ENCODE assay signal across 21 cellular contexts in genomic region chr6:130050230-130050629, GRCh38. TPM values are rescaled to one million over a fixed set of nuclear protein-coding genes. Genes with fewer than 3 reads are reported as not detected.
A peak's percentile ranks its signal among the peaks of the same experiment; 100 is the strongest.
DNase-seq lines count a peak whose midpoint lies in the region; ATAC-seq, FAIRE-seq and TF ChIP-seq lines count a peak whose summit lies in the region.
"Had no signal": no experiment of that assay in that cellular context is flagged by ENCODE, and none has a peak within 500 bp of the region (broad histone marks: within the 10 kb centered on the region; RNA-seq: fewer than 3 reads in every experiment).

No MANE protein-coding gene starts in this region.

- in situ Hi-C loops in GM23248 (cut with MboI) = no loop called here

- H3K9me3 Mint-ChIP-seq in astrocyte (ENCODE audit: unreplicated experiment) (no peaks in the 10 kb centered on the region), progenitor cell of endocrine pancreas (ENCODE audit: low read depth) (no peaks in the 10 kb centered on the region)
- H3K9me3 Mint-ChIP-seq: neural crest cell; T-helper 1 cell treated with Interleukin-12 subunit alpha and Interleukin-12 subunit beta and Interleukin-4 antibody, amounts not matched to agents 30 μg/mL and 1 μg/mL, for 36 hours; type B pancreatic cell had no signal

- H2AFZ ChIP-seq in GM23248 (no peak overlapping the region), astrocyte (ENCODE audit: low read depth, low read length) (no peak overlapping the region)

- no peaks in the 10 kb centered on the region for H4K20me1 ChIP-seq in GM23248 (ENCODE audit: insufficient read depth)
- peaks cover 6% of the 10 kb centered on the region for H4K20me1 ChIP-seq in astrocyte (ENCODE audit: insufficient read depth, low read length)

- FAIRE-seq in astrocyte (lab: Jason Lieb, UNC) = no peak

- no peak overlapping the region for H3K27ac ChIP-seq in GM23248
- no peak overlapping the region for H3K27ac ChIP-seq in astrocyte (ENCODE audit: low read depth, low read length)
- H3K27ac ChIP-seq: psoas muscle, SK-N-MC had no signal

- no peak overlapping the region for H3K4me3 ChIP-seq in GM23248
- no peak overlapping the region for H3K4me3 ChIP-seq in astrocyte (ENCODE audit: insufficient read depth, low read depth, low read length)
- H3K4me3 ChIP-seq in foreskin fibroblast (ENCODE audit: low read depth in 1 of 2, low read length in 2 of 2) = no peak overlapping the region
- H3K4me3 ChIP-seq: HAP-1, psoas muscle, SK-N-MC had no signal

- H3K4me2 ChIP-seq in GM23248 (ENCODE audit: unreplicated experiment) = no peak overlapping the region
- H3K4me2 ChIP-seq in astrocyte (ENCODE audit: low read length) = no peak overlapping the region

- no peak for ATAC-seq in GM18873 (IDR thresholded peaks at IDR 0.05; ENCODE audit: low FRiP score, unreplicated experiment)
- ATAC-seq: psoas muscle had no signal

- H3K9me2 ChIP-seq in GM23248 (ENCODE audit: insufficient read depth) = no peaks in the 10 kb centered on the region

- H3K36me3 ChIP-seq in GM23248 (ENCODE audit: low read depth) = no peaks in the 10 kb centered on the region
- H3K36me3 ChIP-seq in astrocyte (ENCODE audit: insufficient read depth, low read length) = peaks cover 22% of the 10 kb centered on the region

- H3K27me3 Mint-ChIP-seq in astrocyte (ENCODE audit: low read depth, unreplicated experiment) (no peaks in the 10 kb centered on the region), progenitor cell of endocrine pancreas (no peaks in the 10 kb centered on the region)
- H3K27me3 Mint-ChIP-seq: B cell, type B pancreatic cell had no signal

- H3K4me1 ChIP-seq in GM23248 (ENCODE audit: insufficient read depth) (peaks cover 19% of the 10 kb centered on the region), astrocyte (ENCODE audit: insufficient read depth, low read length) (peaks cover 5% of the 10 kb centered on the region)
- H3K4me1 ChIP-seq: psoas muscle had no signal

- H3K27me3 ChIP-seq in GM23248 (replicated peaks; ENCODE audit: insufficient read depth) (no peaks in the 10 kb centered on the region), astrocyte (ENCODE audit: insufficient read depth, low read length) (no peaks in the 10 kb centered on the region)

- H3K9ac ChIP-seq in GM23248 (no peak overlapping the region), astrocyte (ENCODE audit: low read length) (no peak overlapping the region)

- H3K27ac Mint-ChIP-seq in astrocyte (ENCODE audit: unreplicated experiment) = no peak overlapping the region
- no peak overlapping the region for H3K27ac Mint-ChIP-seq in progenitor cell of endocrine pancreas
- H3K27ac Mint-ChIP-seq: B cell; T-helper 1 cell treated with Interleukin-12 subunit alpha and Interleukin-12 subunit beta and Interleukin-4 antibody, amounts not matched to agents 30 μg/mL and 1 μg/mL, for 36 hours; type B pancreatic cell had no signal

- DNase-seq in GM23248 (peak; percentile 51), astrocyte (ENCODE audit: low read depth) (peak; percentile 25), foreskin fibroblast (peak; percentile 47 to 53), stromal cell of bone marrow (ENCODE audit: low read depth) (peak; percentile 82), Kasumi-1 (lab: John Stamatoyannopoulos, UW) (no peak), progenitor cell of endocrine pancreas (ENCODE audit: low spot score, unreplicated experiment) (no peak)
- DNase-seq: activated gamma-delta T cell; islet precursor cell; NCI-H1105 treated with DMSO at 0.1 percent for 48 hours; NCI-H2029 treated with DMSO at 0.1 percent for 48 hours; NCI-H2227 treated with DMSO at 0.1 percent for 48 hours; NCI-H748 treated with DMSO at 0.1 percent for 48 hours; psoas muscle; stimulated activated CD8-positive, alpha-beta memory T cell treated with anti-CD3 and anti-CD28 coated beads, Interleukin-4, amount 100 ng/mL, for 48 hours had no signal

- H3K4me1 Mint-ChIP-seq in astrocyte (ENCODE audit: low read depth, unreplicated experiment) = peaks cover 5% of the 10 kb centered on the region
- H3K4me1 Mint-ChIP-seq in progenitor cell of endocrine pancreas (ENCODE audit: low read depth) = no peaks in the 10 kb centered on the region

- TF ChIP-seq CTCF in astrocyte (IDR thresholded peaks at IDR 0.05; ENCODE audit: insufficient read depth, low read depth, low read length) (no peak), foreskin fibroblast (IDR thresholded peaks at IDR 0.05; ENCODE audit: low read depth, low read length) (no peak), progenitor cell of endocrine pancreas (IDR thresholded peaks at IDR 0.05; ENCODE audit: unreplicated experiment) (no peak)

- H3K4me3 Mint-ChIP-seq in astrocyte (ENCODE audit: unreplicated experiment) = no peak overlapping the region
- H3K4me3 Mint-ChIP-seq in progenitor cell of endocrine pancreas (ENCODE audit: low read depth) = no peak overlapping the region
- H3K4me3 Mint-ChIP-seq: B cell; neural crest cell; T-helper 1 cell treated with Interleukin-12 subunit alpha and Interleukin-12 subunit beta and Interleukin-4 antibody, amounts not matched to agents 30 μg/mL and 1 μg/mL, for 36 hours; type B pancreatic cell had no signal

- H3K9me3 ChIP-seq in GM23248 (ENCODE audit: low read depth) (no peaks in the 10 kb centered on the region), astrocyte (ENCODE audit: insufficient read depth, low read depth, low read length) (no peaks in the 10 kb centered on the region)
- H3K9me3 ChIP-seq: HAP-1, psoas muscle had no signal

- WGBS in GM23248 (ENCODE audit: low coverage in 1 of 2, low lambda C conversion rate in 2 of 2, missing lambda C conversion rate in 2 of 2), 2 experiments = 71 to 74% methylated on average over 2 of the region's 2 CpGs

- peaks cover 25% of the 10 kb centered on the region for H3K36me3 Mint-ChIP-seq in astrocyte (ENCODE audit: low read depth, unreplicated experiment)
- H3K36me3 Mint-ChIP-seq in progenitor cell of endocrine pancreas (ENCODE audit: insufficient read depth) = peaks cover 34% of the 10 kb centered on the region

- H3F3A ChIP-seq in GM23248 (ENCODE audit: insufficient read depth) = peaks cover 15% of the 10 kb centered on the region; the same call in 1 of the 2 replicates

- H3K79me2 ChIP-seq in GM23248 (ENCODE audit: insufficient read depth) = no peaks in the 10 kb centered on the region
- no peaks in the 10 kb centered on the region for H3K79me2 ChIP-seq in astrocyte (ENCODE audit: insufficient read depth, low read length)

RNA-seq across cellular contexts. Expression of gene L3MBTL3, which starts 31.8 kb away (rescaled TPM):
- 4.3 and 21.8 TPM in 2 replicates for total RNA-seq in GM23248 (2014; rRNA removed; shearing (Covaris generic))
- polyA plus RNA-seq in GM23248 (2016; fragmentation: Nextera tagmentation; extraction: Ambion mirVana) = 2.4 and 3.3 TPM in 2 replicates
- total RNA-seq in astrocyte (19.2 and 22.2 TPM in 2 replicates), progenitor cell of endocrine pancreas (30.3 and 35.5 TPM in 2 replicates)

Comparison
In these comparisons a context has a peak if more than half of its experiments do, and no peak if none do; other contexts are left out.
1. DNase-seq: peak in GM23248 (single experiment), astrocyte (single experiment), foreskin fibroblast (2 of 2) and stromal cell of bone marrow (single experiment); none in Kasumi-1 (0 of 2) and progenitor cell of endocrine pancreas (single experiment).